Comparison of ENCODE assay signal across 9 cellular contexts in genomic region chr11:46345131-46345597, GRCh38. TPM values are rescaled to one million over a fixed set of nuclear protein-coding genes. Genes with fewer than 3 reads are reported as not detected.
DNase-seq lines count a peak whose midpoint lies in the region; ATAC-seq and TF ChIP-seq lines count a peak whose summit lies in the region.
"Had no signal": no experiment of that assay in that cellular context is flagged by ENCODE, and none has a peak within 500 bp of the region (broad histone marks: within the 10 kb centered on the region; RNA-seq: fewer than 3 reads in every experiment).

No MANE protein-coding gene starts in this region.

- H3K4me3 ChIP-seq in skeletal muscle tissue (ENCODE audit: low read length in 3 of 3) = peak overlapping the region; percentile 51 to 70 (median 64)

- no peak for TF ChIP-seq CTCF in glutamatergic neuron (IDR thresholded peaks at IDR 0.05; ENCODE audit: partially characterized antibody, unreplicated experiment)

- H3K4me1 Mint-ChIP-seq in activated CD4-positive, alpha-beta T cell treated with anti-CD3 and anti-CD28 coated beads for 36 hours = peaks cover 73% of the 10 kb centered on the region
- H3K4me1 Mint-ChIP-seq in glutamatergic neuron (ENCODE audit: low read depth, unreplicated experiment) = peaks cover 33% of the 10 kb centered on the region

- H3K9ac ChIP-seq in skeletal muscle tissue (ENCODE audit: low read depth in 1 of 3, low read length in 3 of 3) = peak overlapping the region in 2 of 3 donors; percentile 3 to 21

- peaks cover 11% of the 10 kb centered on the region for H3K36me3 Mint-ChIP-seq in activated CD4-positive, alpha-beta T cell treated with anti-CD3 and anti-CD28 coated beads for 36 hours (ENCODE audit: low read depth)
- H3K36me3 Mint-ChIP-seq in glutamatergic neuron (ENCODE audit: unreplicated experiment) = peaks cover 6% of the 10 kb centered on the region

- DNase-seq in activated CD4-positive, alpha-beta T cell treated with anti-CD3 and anti-CD28 coated beads for 36 hours = peak; percentile 43
- no peak for DNase-seq in activated CD4-positive, alpha-beta T cell treated with anti-CD3 and anti-CD28 coated beads, Interleukin-2, amount 50 U/mL, for 1 hour
- peak; percentile 94 for DNase-seq in SKM-1 treated with dmso at 0.1 percent for 144 hours (lab: John Stamatoyannopoulos, UW; ENCODE audit: unreplicated experiment)
- DNase-seq in glutamatergic neuron = peak; percentile 38
- no peak for DNase-seq in NCI-H446 treated with DMSO at 0.1 percent for 48 hours (lab: John Stamatoyannopoulos, UW)
- no peak for DNase-seq in ACHN

- peak overlapping the region; percentile 75 for H3K27ac Mint-ChIP-seq in activated CD4-positive, alpha-beta T cell treated with anti-CD3 and anti-CD28 coated beads for 36 hours
- peak overlapping the region; percentile 35 for H3K27ac Mint-ChIP-seq in glutamatergic neuron (ENCODE audit: unreplicated experiment)

- ATAC-seq in activated CD4-positive, alpha-beta T cell treated with anti-CD3 and anti-CD28 coated beads for 36 hours = no peak
- ATAC-seq in GM21529 (IDR thresholded peaks at IDR 0.05; ENCODE audit: unreplicated experiment) = no peak

- no peak overlapping the region for H3K27ac ChIP-seq in skeletal muscle tissue (ENCODE audit: low read depth, low read length)
- H3K27ac ChIP-seq: C4-2B had no signal

- no peaks in the 10 kb centered on the region for H3K9me3 Mint-ChIP-seq in activated CD4-positive, alpha-beta T cell treated with anti-CD3 and anti-CD28 coated beads for 36 hours (ENCODE audit: low read depth)
- H3K9me3 Mint-ChIP-seq in glutamatergic neuron (ENCODE audit: unreplicated experiment) = peaks cover 4% of the 10 kb centered on the region

- H3K4me3 Mint-ChIP-seq in activated CD4-positive, alpha-beta T cell treated with anti-CD3 and anti-CD28 coated beads for 36 hours = peak overlapping the region; percentile 74
- no peak overlapping the region for H3K4me3 Mint-ChIP-seq in glutamatergic neuron (ENCODE audit: unreplicated experiment)

- H3K27me3 Mint-ChIP-seq in activated CD4-positive, alpha-beta T cell treated with anti-CD3 and anti-CD28 coated beads for 36 hours = no peaks in the 10 kb centered on the region
- H3K27me3 Mint-ChIP-seq in glutamatergic neuron (ENCODE audit: unreplicated experiment) = peaks cover 18% of the 10 kb centered on the region

- CTCF ChIA-PET in activated CD4-positive, alpha-beta T cell treated with anti-CD3 and anti-CD28 coated beads for 36 hours (lab: Charles Lee) = interaction anchor here (0.7 to 13.2 kb wide), 7 partner anchors 9 to 107 kb away, joined by 3 to 139 read pairs (median 3); no protein-coding TSS in a partner anchor

- in situ Hi-C loops in ACHN (cut with HindIII; ENCODE audit: low pct_ligation_motif_present, low pct_unique_long_range_greater_than_20kb, low sequenced_read_pairs) = no loop called here

- H3K4me1 ChIP-seq in skeletal muscle tissue (ENCODE audit: control insufficient read depth in 3 of 3, insufficient read depth in 3 of 3, low read length in 3 of 3) = peaks cover 23 to 49% (median 40%) of the 10 kb centered on the region in 3 donors

- POLR2A ChIA-PET in activated CD4-positive, alpha-beta T cell treated with anti-CD3 and anti-CD28 coated beads for 36 hours (lab: Charles Lee) = interaction anchor here (0.6 to 1.1 kb wide), 2 partner anchors 13 to 106 kb away, joined by 3 read pairs; no protein-coding TSS in a partner anchor

- no peaks in the 10 kb centered on the region for H3K9me3 ChIP-seq in skeletal muscle tissue (ENCODE audit: control insufficient read depth in 3 of 3, low read length in 3 of 3)

- H3K27me3 ChIP-seq in skeletal muscle tissue (ENCODE audit: control insufficient read depth in 3 of 3, insufficient read depth in 3 of 3, low read length in 3 of 3) = no peaks in the 10 kb centered on the region

- H3K36me3 ChIP-seq in skeletal muscle tissue (ENCODE audit: control insufficient read depth in 3 of 3, insufficient read depth in 3 of 3, low read length in 3 of 3) = no peaks in the 10 kb centered on the region

- intact Hi-C loops in activated CD4-positive, alpha-beta T cell treated with anti-CD3 and anti-CD28 coated beads for 36 hours (cut with DNase I, micrococcal nuclease) = loop anchor here (5.0 to 10.0 kb wide), 7 partner anchors 37 to 1778 kb away; partner anchors contain the start of genes CD82 (in 1 of the 2), CSTPP1 (in 1 of the 2), MADD (in 1 of the 2) and MDK (in 1 of the 2)

RNA-seq across cellular contexts. Expression of gene DGKZ, which starts 2.1 kb away (rescaled TPM):
- total RNA-seq in activated CD4-positive, alpha-beta T cell treated with anti-CD3 and anti-CD28 coated beads for 36 hours = 100 to 1,000 TPM in 1 of 2 experiments, 10 to 100 TPM in 1; 87.6 to 101 TPM
- total RNA-seq in glutamatergic neuron (ENCODE audit: unreplicated experiment) (60.9 TPM), skeletal muscle tissue (22.4 TPM)

RNA-seq across cellular contexts. Expression of gene MDK, which starts 36.3 kb away (rescaled TPM):
- 1 to 10 TPM; 3.0 to 6.7 TPM for total RNA-seq in activated CD4-positive, alpha-beta T cell treated with anti-CD3 and anti-CD28 coated beads for 36 hours
- 846 TPM for total RNA-seq in glutamatergic neuron (ENCODE audit: unreplicated experiment)
- total RNA-seq in skeletal muscle tissue = 28.2 TPM

RNA-seq across cellular contexts. Expression of gene CHRM4, which starts 46.4 kb away (rescaled TPM):
- total RNA-seq in activated CD4-positive, alpha-beta T cell treated with anti-CD3 and anti-CD28 coated beads for 36 hours = under 1 TPM in 1 of 2 experiments, not detected in 1; 0.19 TPM
- 8.5 TPM for total RNA-seq in glutamatergic neuron (ENCODE audit: unreplicated experiment)
- total RNA-seq in skeletal muscle tissue = not detected

Comparison
In these comparisons a context has a peak if more than half of its experiments do, and no peak if none do; other contexts are left out.
1. DNase-seq: peak in activated CD4-positive, alpha-beta T cell treated with anti-CD3 and anti-CD28 coated beads for 36 hours (single experiment), SKM-1 treated with dmso at 0.1 percent for 144 hours (single experiment) and glutamatergic neuron (single experiment); none in activated CD4-positive, alpha-beta T cell treated with anti-CD3 and anti-CD28 coated beads, Interleukin-2, amount 50 U/mL, for 1 hour (single experiment), NCI-H446 treated with DMSO at 0.1 percent for 48 hours (single experiment) and ACHN (single experiment).
2. RNA of gene MDK, which starts 36.3 kb away (total RNA-seq): 846 TPM in glutamatergic neuron (single experiment); 28.2 TPM in skeletal muscle tissue (single experiment) and 3.0 to 6.7 TPM in activated CD4-positive, alpha-beta T cell treated with anti-CD3 and anti-CD28 coated beads for 36 hours; every median in the first group is over 10 times any median in the second.